ENCODE assay signal across 11 cellular contexts in the genomic region with DNA sequence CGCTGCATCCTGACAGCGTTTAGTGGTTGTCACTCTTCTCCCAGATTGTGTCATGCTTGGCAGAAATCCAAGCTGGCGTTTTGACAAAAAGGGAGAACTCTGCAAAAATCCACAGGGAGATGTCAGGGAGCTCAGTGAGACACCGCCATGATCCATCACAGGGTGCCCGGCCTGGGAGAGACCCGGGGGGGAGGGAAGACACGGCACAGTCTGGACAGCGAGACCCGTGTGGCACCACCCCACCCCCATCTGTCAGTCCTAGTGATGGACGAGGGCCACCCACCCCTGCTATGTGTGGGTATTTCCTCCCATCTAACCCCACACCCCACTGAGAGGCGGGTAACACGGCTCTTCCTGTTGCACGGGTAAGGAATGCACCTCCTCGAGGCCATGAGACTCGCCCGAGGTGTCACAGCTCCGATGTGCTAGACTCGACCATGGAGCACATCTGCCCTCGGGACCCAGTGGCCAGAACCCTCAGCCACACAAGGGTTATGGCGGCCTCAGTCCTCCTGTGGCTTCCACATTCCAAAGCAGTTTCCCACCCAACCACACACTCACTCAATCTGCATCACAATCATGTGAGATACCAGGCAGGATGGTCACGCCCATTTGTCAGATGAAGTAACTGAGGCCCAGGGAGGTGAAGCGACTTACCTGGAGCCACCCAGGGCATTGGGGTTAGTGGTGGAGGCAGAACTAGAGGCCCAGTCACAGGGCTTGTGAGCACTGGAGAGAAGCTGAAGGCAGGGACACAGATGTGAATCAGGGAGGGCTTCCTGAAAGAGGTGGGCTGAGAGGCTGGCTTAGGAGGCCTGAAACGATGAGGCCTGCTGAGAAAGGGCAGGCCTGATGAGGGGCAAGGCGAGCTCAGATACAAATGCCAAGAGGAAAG.
DNase-seq lines count a peak whose midpoint lies in the region; ATAC-seq and TF ChIP-seq lines count a peak whose summit lies in the region.
"Had no signal": no experiment of that assay in that cellular context is flagged by ENCODE, and none has a peak within 500 bp of the region (broad histone marks: within the 10 kb centered on the region; RNA-seq: fewer than 3 reads in every experiment).

No MANE protein-coding gene starts in this region.

- H3K36me3 ChIP-seq in neural cell (ENCODE audit: insufficient read depth, low read length): no peaks in the 10 kb centered on the region
- no peaks in the 10 kb centered on the region for H3K36me3 ChIP-seq in H7 (replicated peaks; ENCODE audit: control insufficient read depth, insufficient read depth, low read length)

- no peaks in the 10 kb centered on the region for H3K27me3 ChIP-seq in neural cell (ENCODE audit: insufficient read depth, low read depth, low read length)
- no peaks in the 10 kb centered on the region for H3K27me3 ChIP-seq in H7 (ENCODE audit: control insufficient read depth, insufficient read depth, low read length)

- H3K9ac ChIP-seq in neural cell (ENCODE audit: low read length): no peak overlapping the region

- no peak overlapping the region for H3K27ac ChIP-seq in neural cell (ENCODE audit: low read length)

- no peak for TF ChIP-seq RAD21 in neural cell (conservative IDR thresholded peaks at IDR 0.05)

- no peak for TF ChIP-seq CTCF in neural cell (IDR thresholded peaks at IDR 0.05; ENCODE audit: poor library complexity, severe bottlenecking)

- no peaks in the 10 kb centered on the region for H3K9me3 ChIP-seq in neural cell (ENCODE audit: low read length)

- H3K79me2 ChIP-seq in neural cell (replicated peaks; ENCODE audit: insufficient read depth, low read length): no peaks in the 10 kb centered on the region

- intact Hi-C loops in sciatic nerve (cut with DNase I): no loop called here

- no peak for ATAC-seq in sciatic nerve
- ATAC-seq: stimulated activated effector memory CD8-positive, alpha-beta T cell treated with anti-CD3 and anti-CD28 coated beads, Interleukin-12 subunit alpha, Interleukin-12 subunit beta, amount 100 ng/mL, for 72 hours had no signal

- H3K9me2 ChIP-seq in neural cell (ENCODE audit: insufficient read depth, low read length): no peaks in the 10 kb centered on the region

- H2AFZ ChIP-seq in neural cell (ENCODE audit: low read depth, low read length): no peak overlapping the region

- peak; percentile 5 for DNase-seq in ELR (ENCODE audit: low read depth)
- peak; percentile 67 for DNase-seq in NCI-H1694 treated with DMSO at 0.1 percent for 48 hours (lab: John Stamatoyannopoulos, UW)
- DNase-seq in dermis blood vessel endothelial cell: peak; percentile 2
- no peak for DNase-seq in sciatic nerve (ENCODE audit: low spot score)
- no peak for DNase-seq in H7
- no peak for DNase-seq in amniotic stem cell (lab: John Stamatoyannopoulos, UW)
- DNase-seq: aorta, immature natural killer cell, OCI-M1 had no signal

- H3F3A ChIP-seq in neural cell (ENCODE audit: insufficient read depth, low read length, poor library complexity, severe bottlenecking): no peaks in the 10 kb centered on the region

- no peak overlapping the region for H3K4me3 ChIP-seq in neural cell (ENCODE audit: low read length)
- H3K4me3 ChIP-seq in H7 (ENCODE audit: insufficient read depth, low read depth, low read length): no peak overlapping the region

- H4K20me1 ChIP-seq in neural cell (ENCODE audit: insufficient read depth): no peaks in the 10 kb centered on the region

- H3K4me2 ChIP-seq in neural cell (ENCODE audit: low read length): no peak overlapping the region

- TF ChIP-seq EP300 in neural cell (conservative IDR thresholded peaks at IDR 0.05; ENCODE audit: poor library complexity, severe bottlenecking): peak; percentile 75

TF ChIP-seq in neural cell, 6 proteins besides CTCF, POLR2A, EP300 and RAD21:
- no peak for TF ChIP-seq EZH2 (IDR thresholded peaks at IDR 0.05; ENCODE audit: borderline replicate concordance, insufficient read depth, low read length, poor library complexity, severe bottlenecking)
- TF ChIP-seq, protein P1, sequence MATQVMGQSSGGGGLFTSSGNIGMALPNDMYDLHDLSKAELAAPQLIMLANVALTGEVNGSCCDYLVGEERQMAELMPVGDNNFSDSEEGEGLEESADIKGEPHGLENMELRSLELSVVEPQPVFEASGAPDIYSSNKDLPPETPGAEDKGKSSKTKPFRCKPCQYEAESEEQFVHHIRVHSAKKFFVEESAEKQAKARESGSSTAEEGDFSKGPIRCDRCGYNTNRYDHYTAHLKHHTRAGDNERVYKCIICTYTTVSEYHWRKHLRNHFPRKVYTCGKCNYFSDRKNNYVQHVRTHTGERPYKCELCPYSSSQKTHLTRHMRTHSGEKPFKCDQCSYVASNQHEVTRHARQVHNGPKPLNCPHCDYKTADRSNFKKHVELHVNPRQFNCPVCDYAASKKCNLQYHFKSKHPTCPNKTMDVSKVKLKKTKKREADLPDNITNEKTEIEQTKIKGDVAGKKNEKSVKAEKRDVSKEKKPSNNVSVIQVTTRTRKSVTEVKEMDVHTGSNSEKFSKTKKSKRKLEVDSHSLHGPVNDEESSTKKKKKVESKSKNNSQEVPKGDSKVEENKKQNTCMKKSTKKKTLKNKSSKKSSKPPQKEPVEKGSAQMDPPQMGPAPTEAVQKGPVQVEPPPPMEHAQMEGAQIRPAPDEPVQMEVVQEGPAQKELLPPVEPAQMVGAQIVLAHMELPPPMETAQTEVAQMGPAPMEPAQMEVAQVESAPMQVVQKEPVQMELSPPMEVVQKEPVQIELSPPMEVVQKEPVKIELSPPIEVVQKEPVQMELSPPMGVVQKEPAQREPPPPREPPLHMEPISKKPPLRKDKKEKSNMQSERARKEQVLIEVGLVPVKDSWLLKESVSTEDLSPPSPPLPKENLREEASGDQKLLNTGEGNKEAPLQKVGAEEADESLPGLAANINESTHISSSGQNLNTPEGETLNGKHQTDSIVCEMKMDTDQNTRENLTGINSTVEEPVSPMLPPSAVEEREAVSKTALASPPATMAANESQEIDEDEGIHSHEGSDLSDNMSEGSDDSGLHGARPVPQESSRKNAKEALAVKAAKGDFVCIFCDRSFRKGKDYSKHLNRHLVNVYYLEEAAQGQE (IDR thresholded peaks at IDR 0.05; ENCODE audit: borderline replicate concordance): peak; percentile 74
- peak; percentile 40 for TF ChIP-seq POLR2AphosphoS5 (IDR thresholded peaks at IDR 0.05)

Comparison
In these comparisons a context has a peak if more than half of its experiments do, and no peak if none do; other contexts are left out.
1. DNase-seq: peak in ELR (single experiment), NCI-H1694 treated with DMSO at 0.1 percent for 48 hours (single experiment) and dermis blood vessel endothelial cell (single experiment); none in sciatic nerve (single experiment), H7 (single experiment) and amniotic stem cell (single experiment).